In the genomic region with DNA sequence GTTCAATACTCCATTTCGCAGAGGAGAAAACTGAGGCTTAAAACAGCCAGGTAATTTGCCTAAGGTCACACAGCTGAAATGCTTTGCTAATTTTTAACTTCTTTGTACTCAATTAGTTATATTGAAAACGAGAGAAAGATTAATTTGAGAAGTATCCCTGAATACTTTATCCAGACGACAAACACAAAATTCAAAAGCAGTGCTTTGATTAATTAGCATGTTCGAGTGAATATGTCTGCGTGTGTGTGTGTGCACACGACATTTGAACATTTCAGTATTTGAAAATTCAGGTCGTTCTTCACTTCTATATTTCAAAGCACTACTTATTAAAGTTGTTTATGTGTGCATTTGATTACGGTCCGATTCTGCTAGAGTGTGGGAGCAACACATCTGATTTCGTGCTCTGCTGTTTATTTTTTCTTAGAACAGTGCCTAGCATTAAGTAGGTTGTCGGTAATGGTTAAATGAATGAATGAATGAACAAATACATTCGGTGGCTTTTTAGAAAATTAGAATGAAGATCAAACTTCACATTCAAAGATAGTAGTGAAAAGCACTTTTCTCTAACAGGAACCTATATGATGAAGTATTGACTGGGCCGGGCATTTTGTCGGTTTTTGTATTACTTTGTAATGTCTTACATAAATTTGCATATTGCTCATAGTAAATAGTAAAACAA, we compare ENCODE assay signal across 8 cellular contexts. TPM values are rescaled to one million over a fixed set of nuclear protein-coding genes. Genes with fewer than 3 reads are reported as not detected.
A peak's percentile ranks its signal among the peaks of the same experiment; 100 is the strongest.
DNase-seq lines count a peak whose midpoint lies in the region; ATAC-seq, FAIRE-seq and TF ChIP-seq lines count a peak whose summit lies in the region.

No MANE protein-coding gene starts in this region.

- peak overlapping the region; percentile 95 for H3K27ac ChIP-seq in C4-2B
- H3K27ac ChIP-seq in KMS-11, result peak overlapping the region; percentile 97
- H3K27ac ChIP-seq in muscle layer of duodenum (ENCODE audit: low read length), result peak overlapping the region; percentile 25

- H3K36me3 ChIP-seq in KMS-11 (ENCODE audit: insufficient read depth) (no peaks in the 10 kb centered on the region; the same call in 1 of the 2 replicates), muscle layer of duodenum (ENCODE audit: control insufficient read depth in 1 of 2, insufficient read depth in 2 of 2, low read length in 2 of 2) (peaks cover 0 to 3% of the 10 kb centered on the region in 2 donors)

- TF ChIP-seq CTCF in C4-2B (conservative IDR thresholded peaks at IDR 0.05) (no peak), KMS-11 (conservative IDR thresholded peaks at IDR 0.05; ENCODE audit: low read depth, low read length) (no peak), brain (conservative IDR thresholded peaks at IDR 0.05) (no peak)

- H3K27me3 Mint-ChIP-seq in brain, result peaks cover 11% of the 10 kb centered on the region

- peak overlapping the region; percentile 65 for H3K4me2 ChIP-seq in KMS-11

- H3K27me3 ChIP-seq in KMS-11 (ENCODE audit: insufficient read depth, low read depth), result no peaks in the 10 kb centered on the region
- H3K27me3 ChIP-seq in muscle layer of duodenum (ENCODE audit: low read depth, low read length), result no peaks in the 10 kb centered on the region

- peaks cover 18% of the 10 kb centered on the region for H3K4me1 ChIP-seq in KMS-11 (ENCODE audit: low read depth, poor library complexity, severe bottlenecking)
- peaks cover 15% of the 10 kb centered on the region in 2 donors for H3K4me1 ChIP-seq in muscle layer of duodenum (ENCODE audit: control insufficient read depth in 1 of 2, insufficient read depth in 2 of 2, low read length in 2 of 2)

- H3K36me3 Mint-ChIP-seq in brain, result peaks cover 29% of the 10 kb centered on the region

- H4K20me1 ChIP-seq in KMS-11 (ENCODE audit: insufficient read depth), result peaks cover 23% of the 10 kb centered on the region

- H3K9me3 ChIP-seq in muscle layer of duodenum (ENCODE audit: control insufficient read depth in 1 of 2, low read length in 2 of 2), result no peaks in the 10 kb centered on the region

- DNase-seq in D341Med (ENCODE audit: low spot score), result no peak
- no peak for DNase-seq in urothelium cell line (ENCODE audit: low spot score)

- H2AFZ ChIP-seq in KMS-11 (ENCODE audit: low read depth), result peak overlapping the region; percentile 45

- H3K4me3 Mint-ChIP-seq in brain, result peak overlapping the region; percentile 96 to 100 (median 99)

- H3K9ac ChIP-seq in KMS-11, result peak overlapping the region; percentile 97

- peaks cover 0 to 12% (median 0%) of the 10 kb centered on the region in 5 experiments for H3K9me3 Mint-ChIP-seq in brain

- peak overlapping the region in 4 of 5 experiments; percentile 61 to 100 (median 69) for H3K27ac Mint-ChIP-seq in brain

- ATAC-seq in GM19351 (IDR thresholded peaks at IDR 0.05; ENCODE audit: unreplicated experiment) (no peak), GM21367 (IDR thresholded peaks at IDR 0.05; ENCODE audit: unreplicated experiment) (no peak)

- no peak for FAIRE-seq in urothelium cell line (lab: Jason Lieb, UNC)

- peaks cover 49% of the 10 kb centered on the region for H3K79me2 ChIP-seq in KMS-11 (ENCODE audit: insufficient read depth, low read depth)

- no peak overlapping the region for H3K4me3 ChIP-seq in KMS-11 (IDR thresholded peaks at IDR 0.05; ENCODE audit: insufficient read depth, low read depth, low read length)
- H3K4me3 ChIP-seq in muscle layer of duodenum (ENCODE audit: low read depth in 1 of 2, low read length in 2 of 2), result peak overlapping the region; percentile 52 to 94

- peaks cover 35% of the 10 kb centered on the region for H3K4me1 Mint-ChIP-seq in brain

RNA-seq across cellular contexts. Expression of a gene that starts 36.9 kb away (rescaled TPM):
- polyA plus RNA-seq in brain (ENCODE audit: insufficient read depth, low read depth, low replicate concordance), result 85.9 TPM

Comparison
In these comparisons a context has a peak if more than half of its experiments do, and no peak if none do; other contexts are left out.
1. H3K27ac ChIP-seq: peak in every context shown above with its lines; median percentile 97 in KMS-11; 95 in C4-2B; 25 in muscle layer of duodenum.